Comparison of ENCODE assay signal across 18 cellular contexts in genomic region chr5:38500861-38501260, GRCh38. TPM values are rescaled to one million over a fixed set of nuclear protein-coding genes. Genes with fewer than 3 reads are reported as not detected.
DNase-seq lines count a peak whose midpoint lies in the region; ATAC-seq and TF ChIP-seq lines count a peak whose summit lies in the region.
"Had no signal": no experiment of that assay in that cellular context is flagged by ENCODE, and none has a peak within 500 bp of the region (broad histone marks: within the 10 kb centered on the region; RNA-seq: fewer than 3 reads in every experiment).

No MANE protein-coding gene starts in this region.

- no peak overlapping the region for H2BK5ac ChIP-seq in mesendoderm (ENCODE audit: low read length)

- H3K9me3 ChIP-seq in upper lobe of right lung (no peaks in the 10 kb centered on the region), WERI-Rb-1 (ENCODE audit: severe bottlenecking) (no peaks in the 10 kb centered on the region)
- H3K9me3 ChIP-seq: right atrium auricular region had no signal

- H3K9ac ChIP-seq in mesendoderm (ENCODE audit: low read length) = no peak overlapping the region

- H3K4me3 ChIP-seq in mesendoderm (ENCODE audit: low read length) (no peak overlapping the region), upper lobe of right lung (no peak overlapping the region), WERI-Rb-1 (ENCODE audit: low read depth, low read length) (no peak overlapping the region)
- H3K4me3 ChIP-seq: right atrium auricular region had no signal

- H3K56ac ChIP-seq in mesendoderm (ENCODE audit: low read length) = no peak overlapping the region

- H3K36me3 ChIP-seq in mesendoderm (ENCODE audit: control insufficient read depth, insufficient read depth, low read length) = no peaks in the 10 kb centered on the region
- H3K36me3 ChIP-seq in upper lobe of right lung = peaks cover 48% of the 10 kb centered on the region
- no peaks in the 10 kb centered on the region for H3K36me3 ChIP-seq in WERI-Rb-1

- no peak overlapping the region for H3K27ac ChIP-seq in mesendoderm (ENCODE audit: low read depth, low read length)
- H3K27ac ChIP-seq in upper lobe of right lung = no peak overlapping the region
- H3K27ac ChIP-seq in WERI-Rb-1 = no peak overlapping the region
- H3K27ac ChIP-seq: right atrium auricular region had no signal

- no peak overlapping the region for H4K8ac ChIP-seq in mesendoderm (ENCODE audit: low read depth, low read length)

- no peak overlapping the region for H3K23ac ChIP-seq in mesendoderm (ENCODE audit: low read length)

- intact Hi-C loops in upper lobe of right lung (cut with DNase I) = no loop called here

- H3K27me3 ChIP-seq in mesendoderm (ENCODE audit: insufficient read depth, low read length, poor library complexity) (no peaks in the 10 kb centered on the region), upper lobe of right lung (no peaks in the 10 kb centered on the region), WERI-Rb-1 (ENCODE audit: insufficient read depth, low read depth, severe bottlenecking) (no peaks in the 10 kb centered on the region)
- H3K27me3 ChIP-seq: right atrium auricular region had no signal

- H4K5ac ChIP-seq in mesendoderm (ENCODE audit: low read length) = no peak overlapping the region

- no peak overlapping the region for H3K18ac ChIP-seq in mesendoderm (ENCODE audit: low read length)

- H3K4ac ChIP-seq in mesendoderm (ENCODE audit: low read depth, low read length) = no peak overlapping the region

- no peak overlapping the region for H3K4me2 ChIP-seq in mesendoderm (ENCODE audit: low read length)

- DNase-seq in AG20443 (ENCODE audit: low spot score) = peak; percentile 61
- peak; percentile 74 for DNase-seq in HS-5 (ENCODE audit: low read depth)
- peak; percentile 37 for DNase-seq in dedifferentiated amniotic fluid mesenchymal stem cell (ENCODE audit: extremely low spot score)
- peak; percentile 68 for DNase-seq in mesendoderm
- no peak for DNase-seq in stimulated activated CD4-positive, alpha-beta T cell treated with anti-CD3 and anti-CD28 coated beads, Interleukin-4, amount 100 ng/mL, for 4 hours
- DNase-seq in upper lobe of right lung = no peak
- DNase-seq in WERI-Rb-1 = no peak
- no peak for DNase-seq in activated CD4-positive, alpha-beta T cell treated with anti-CD3 and anti-CD28 coated beads, Interleukin-2, amount 50 U/mL, for 4 hours
- DNase-seq: activated naive CD4-positive, alpha-beta T cell treated with anti-CD3 and anti-CD28 coated beads for 36 hours; CD4-positive, CD25-positive, alpha-beta regulatory T cell; cerebellar nuclear complex; immature natural killer cell; NCI-H1694; SHP77; stimulated activated CD4-positive, alpha-beta T cell treated with anti-CD3 and anti-CD28 coated beads, Interleukin-4, amount 100 ng/mL, for 24 hours; stimulated activated naive CD4-positive, alpha-beta T cell had no signal

- H2BK120ac ChIP-seq in mesendoderm (ENCODE audit: low read depth, low read length) = no peak overlapping the region

- no peak for ATAC-seq in upper lobe of right lung
- ATAC-seq: esophagus mucosa had no signal

- H2AK5ac ChIP-seq in mesendoderm (ENCODE audit: low read length) = no peak overlapping the region

- no peak for TF ChIP-seq CTCF in upper lobe of right lung (IDR thresholded peaks at IDR 0.05)
- no peak for TF ChIP-seq CTCF in WERI-Rb-1 (IDR thresholded peaks at IDR 0.05; ENCODE audit: low read depth, low read length)

- no CpG with 5 or more reads among the region's 2 CpGs for WGBS in mesendoderm (ENCODE audit: extremely low coverage, insufficient coverage, low lambda C conversion rate)

- H3K4me1 ChIP-seq in mesendoderm (ENCODE audit: control insufficient read depth, low read depth, low read length) = no peaks in the 10 kb centered on the region
- H3K4me1 ChIP-seq in upper lobe of right lung = no peaks in the 10 kb centered on the region
- H3K4me1 ChIP-seq: right atrium auricular region had no signal

- H3K79me1 ChIP-seq in mesendoderm (ENCODE audit: low read length) = no peaks in the 10 kb centered on the region

- no peak overlapping the region for H2BK15ac ChIP-seq in mesendoderm (replicated peaks; ENCODE audit: low read depth)

- no peaks in the 10 kb centered on the region for H3K79me2 ChIP-seq in mesendoderm (ENCODE audit: control insufficient read depth, insufficient read depth, low read length)

RNA-seq across cellular contexts. Expression of gene LIFR, which starts 55.6 kb away (rescaled TPM):
- 5.4 TPM for polyA plus RNA-seq in mesendoderm (2013, experiment 1 of 2)
- polyA plus RNA-seq in mesendoderm (2013, experiment 2 of 2) = 5.0 TPM
- total RNA-seq in upper lobe of right lung = 151 TPM
- total RNA-seq: CD4-positive, CD25-positive, alpha-beta regulatory T cell had no signal
- polyA plus RNA-seq: CD4-positive, CD25-positive, alpha-beta regulatory T cell; immature natural killer cell had no signal

Comparison
In these comparisons a context has a peak if more than half of its experiments do, and no peak if none do; other contexts are left out.
1. DNase-seq: peak in AG20443 (single experiment), HS-5 (single experiment), dedifferentiated amniotic fluid mesenchymal stem cell (single experiment) and mesendoderm (single experiment); none in stimulated activated CD4-positive, alpha-beta T cell treated with anti-CD3 and anti-CD28 coated beads, Interleukin-4, amount 100 ng/mL, for 4 hours (0 of 2), upper lobe of right lung (single experiment), WERI-Rb-1 (single experiment) and activated CD4-positive, alpha-beta T cell treated with anti-CD3 and anti-CD28 coated beads, Interleukin-2, amount 50 U/mL, for 4 hours (0 of 2).